In genomic region chr6:23173231-23173630, GRCh38 we compare ENCODE assay signal across 1 cellular context.
TF ChIP-seq lines count a peak whose summit lies in the region.

No MANE protein-coding gene starts in this region.

TF ChIP-seq in IMR-90, 13 proteins besides CTCF, POLR2A, EP300 and RAD21 (continued from another document):
- no peak for TF ChIP-seq RFX5 (IDR thresholded peaks at IDR 0.05; ENCODE audit: low read depth, low read length)
- TF ChIP-seq BHLHE40 (IDR thresholded peaks at IDR 0.05; ENCODE audit: low read depth, low read length), result no peak
- no peak for TF ChIP-seq CEBPB (IDR thresholded peaks at IDR 0.05; ENCODE audit: low read depth, low read length)
